Comparison of ENCODE assay signal across 1 cellular context in genomic region chr3:138834359-138835176, GRCh38.
A peak's percentile ranks its signal among the peaks of the same experiment; 100 is the strongest.
TF ChIP-seq lines count a peak whose summit lies in the region.

Gene PIK3CB (minus strand): TSS chr3:138834928. CDS start chr3:138759343, 75,585 bp downstream.

TF ChIP-seq in HepG2, 621 proteins besides CTCF, POLR2A, EP300 and RAD21 (continued from another document and continues in another):
- no peak for TF ChIP-seq PRDM15 (CRISPR knock-in tag; IDR thresholded peaks at IDR 0.05)
- TF ChIP-seq SATB2 (CRISPR knock-in tag; IDR thresholded peaks at IDR 0.05): 0 out of 2 replicates have a peak, but pooled peaks have one; percentile 76
- no peak for TF ChIP-seq CREB1 (IDR thresholded peaks at IDR 0.05)
- TF ChIP-seq CREB1 (CRISPR knock-in tag; IDR thresholded peaks at IDR 0.05): no peak
- peak; percentile 94 for TF ChIP-seq PATZ1 (CRISPR knock-in tag; IDR thresholded peaks at IDR 0.05)
- TF ChIP-seq HCFC1 (IDR thresholded peaks at IDR 0.05; ENCODE audit: low read depth, low read length): 0 out of 2 replicates have a peak, but pooled peaks have one; percentile 2
- TF ChIP-seq FOSL2 (CRISPR knock-in tag; IDR thresholded peaks at IDR 0.05): peak; percentile 19; the same call in 1 of the 2 replicates
- no peak for TF ChIP-seq ZNF383 (CRISPR knock-in tag; IDR thresholded peaks at IDR 0.05; ENCODE audit: borderline replicate concordance)
- TF ChIP-seq AGO2 (optimal IDR thresholded peaks at IDR 0.05; ENCODE audit: low read depth, low read length): peak; percentile 81
- peak; percentile 62; the same call in 1 of the 2 replicates for TF ChIP-seq ZNF580 (CRISPR knock-in tag; IDR thresholded peaks at IDR 0.05; ENCODE audit: borderline replicate concordance, low read depth)
- TF ChIP-seq XRCC5 (optimal IDR thresholded peaks at IDR 0.05; ENCODE audit: low read length): no peak
- TF ChIP-seq STAT5B (CRISPR knock-in tag; IDR thresholded peaks at IDR 0.05): no peak
- no peak for TF ChIP-seq SOX13 (IDR thresholded peaks at IDR 0.05)
- peak in 1 of 2 experiments; percentile 35; a peak in 1 of 4 replicates for TF ChIP-seq SOX13 (CRISPR knock-in tag; conservative IDR thresholded peaks at IDR 0.05 in 1 of 2, IDR thresholded peaks at IDR 0.05 in 1 of 2)
- TF ChIP-seq ZNF572 (CRISPR knock-in tag; IDR thresholded peaks at IDR 0.05): no peak
- no peak for TF ChIP-seq ZBTB3 (CRISPR knock-in tag; IDR thresholded peaks at IDR 0.05; ENCODE audit: borderline replicate concordance, low read depth)
- no peak for TF ChIP-seq ZNF549 (CRISPR knock-in tag; IDR thresholded peaks at IDR 0.05)
- TF ChIP-seq ZNF557 (CRISPR knock-in tag; IDR thresholded peaks at IDR 0.05): no peak
- peak; percentile 44 for TF ChIP-seq TBX2 (CRISPR knock-in tag; IDR thresholded peaks at IDR 0.05; ENCODE audit: borderline replicate concordance)
- peak; percentile 71 for TF ChIP-seq ARID4A (CRISPR knock-in tag; IDR thresholded peaks at IDR 0.05; ENCODE audit: borderline replicate concordance)
- peak; percentile 47 for TF ChIP-seq GATAD2A (CRISPR knock-in tag; IDR thresholded peaks at IDR 0.05)
- no peak for TF ChIP-seq ZNF10 (CRISPR knock-in tag; IDR thresholded peaks at IDR 0.05; ENCODE audit: borderline replicate concordance, low read depth)
- TF ChIP-seq ZNF143 (CRISPR knock-in tag; IDR thresholded peaks at IDR 0.05): peak; percentile 12
- no peak; the same call in 1 of the 2 replicates for TF ChIP-seq ZNF160 (CRISPR knock-in tag; IDR thresholded peaks at IDR 0.05)
- TF ChIP-seq ZNF20 (CRISPR knock-in tag; IDR thresholded peaks at IDR 0.05): no peak
- TF ChIP-seq ZNF597 (CRISPR knock-in tag; IDR thresholded peaks at IDR 0.05): no peak
- TF ChIP-seq MAFK (conservative IDR thresholded peaks at IDR 0.05 in 1 of 2, IDR thresholded peaks at IDR 0.05 in 1 of 2; ENCODE audit: low read length in 2 of 2): no peak
- TF ChIP-seq IRF1 (CRISPR knock-in tag; IDR thresholded peaks at IDR 0.05; ENCODE audit: low read depth): no peak
- no peak for TF ChIP-seq ZNF24 (IDR thresholded peaks at IDR 0.05)
- no peak for TF ChIP-seq KLF12 (CRISPR knock-in tag; IDR thresholded peaks at IDR 0.05; ENCODE audit: borderline replicate concordance)
- TF ChIP-seq ZBTB8A (CRISPR knock-in tag; IDR thresholded peaks at IDR 0.05; ENCODE audit: borderline replicate concordance, low read depth): no peak
- no peak for TF ChIP-seq ZNF577 (CRISPR knock-in tag; IDR thresholded peaks at IDR 0.05; ENCODE audit: borderline replicate concordance, low read depth)
- TF ChIP-seq AHDC1 (CRISPR knock-in tag; IDR thresholded peaks at IDR 0.05; ENCODE audit: borderline replicate concordance): no peak
- no peak for TF ChIP-seq ZNF615 (CRISPR knock-in tag; IDR thresholded peaks at IDR 0.05; ENCODE audit: borderline replicate concordance)
- peak; percentile 43; the same call in 1 of the 2 replicates for TF ChIP-seq GFI1 (CRISPR knock-in tag; IDR thresholded peaks at IDR 0.05; ENCODE audit: borderline replicate concordance)
- TF ChIP-seq RXRB (CRISPR knock-in tag; IDR thresholded peaks at IDR 0.05; ENCODE audit: borderline replicate concordance): 0 out of 2 replicates have a peak, but pooled peaks have one; percentile 8
- peak; percentile 28 for TF ChIP-seq SKI (IDR thresholded peaks at IDR 0.05; ENCODE audit: partially characterized antibody)
- TF ChIP-seq MAX (IDR thresholded peaks at IDR 0.05): peak; percentile 83
- TF ChIP-seq ELK4 (CRISPR knock-in tag; IDR thresholded peaks at IDR 0.05; ENCODE audit: borderline replicate concordance): 0 out of 2 replicates have a peak, but pooled peaks have one; percentile 19
- TF ChIP-seq NFE2 (CRISPR knock-in tag; IDR thresholded peaks at IDR 0.05): no peak
- no peak for TF ChIP-seq SNRNP70 (IDR thresholded peaks at IDR 0.05; ENCODE audit: low read depth, low read length)
- TF ChIP-seq HHEX (CRISPR knock-in tag; IDR thresholded peaks at IDR 0.05): no peak
